Comparison of ENCODE assay signal across 10 cellular contexts in genomic region chr2:37775908-37776250, GRCh38.
A peak's percentile ranks its signal among the peaks of the same experiment; 100 is the strongest.
DNase-seq lines count a peak whose midpoint lies in the region; ATAC-seq and TF ChIP-seq lines count a peak whose summit lies in the region.
"Had no signal": no experiment of that assay in that cellular context is flagged by ENCODE, and none has a peak within 500 bp of the region (broad histone marks: within the 10 kb centered on the region; RNA-seq: fewer than 3 reads in every experiment).

No MANE protein-coding gene starts in this region.

- no peaks in the 10 kb centered on the region for H3K27me3 Mint-ChIP-seq in activated CD4-positive, alpha-beta memory T cell treated with anti-CD3 and anti-CD28 coated beads, Interleukin-2, amount 10 ng/mL, durations not matched to agents 7 days and 5 days

- DNase-seq in mammary epithelial cell, result peak; percentile 93
- DNase-seq in kidney tubule cell (ENCODE audit: low spot score), result peak; percentile 56
- DNase-seq in testis, result peak; percentile 64
- DNase-seq in MM.1S, result no peak
- no peak for DNase-seq in activated CD4-positive, alpha-beta memory T cell treated with anti-CD3 and anti-CD28 coated beads, Interleukin-2, amount 10 ng/mL, durations not matched to agents 7 days and 5 days
- DNase-seq: activated effector memory CD4-positive, alpha-beta T cell treated with anti-CD3 and anti-CD28 coated beads, Interleukin-2, amount 50 U/mL, for 16 hours; NCI-H510A had no signal

- no TSS peak for BruUV-seq in mammary epithelial cell (replicated peaks; lab: Mats Ljungman, UMichigan)

- H3K9me3 Mint-ChIP-seq in activated CD4-positive, alpha-beta memory T cell treated with anti-CD3 and anti-CD28 coated beads, Interleukin-2, amount 10 ng/mL, durations not matched to agents 7 days and 5 days, result peaks cover 20% of the 10 kb centered on the region

- no peak overlapping the region for H3K27ac Mint-ChIP-seq in activated CD4-positive, alpha-beta memory T cell treated with anti-CD3 and anti-CD28 coated beads, Interleukin-2, amount 10 ng/mL, durations not matched to agents 7 days and 5 days

- TF ChIP-seq POLR2A in testis (IDR thresholded peaks at IDR 0.05), result no peak

- H3K9me2 ChIP-seq in MM.1S (replicated peaks; ENCODE audit: insufficient read depth, low read length), result no peaks in the 10 kb centered on the region

- H3K9me3 ChIP-seq in HUES6 (ENCODE audit: control insufficient read depth, insufficient read depth, low read depth, low read length) (peaks cover 11% of the 10 kb centered on the region), mammary epithelial cell (replicated peaks; ENCODE audit: insufficient read depth, low read length) (no peaks in the 10 kb centered on the region), testis (no peaks in the 10 kb centered on the region), MM.1S (replicated peaks; ENCODE audit: insufficient read depth, low read length) (no peaks in the 10 kb centered on the region)

- H4K20me1 ChIP-seq in mammary epithelial cell (ENCODE audit: insufficient read depth, low read length) (no peaks in the 10 kb centered on the region), MM.1S (ENCODE audit: insufficient read depth, low read length) (no peaks in the 10 kb centered on the region)

- H3K4me2 ChIP-seq in mammary epithelial cell (ENCODE audit: insufficient read depth, low read depth, low read length), result peak overlapping the region; percentile 65
- no peak overlapping the region for H3K4me2 ChIP-seq in MM.1S (ENCODE audit: low read depth, low read length)

- H3K4me1 ChIP-seq in HUES6 (ENCODE audit: control insufficient read depth, insufficient read depth, low read length) (peaks cover 11% of the 10 kb centered on the region; the same call in 1 of the 2 replicates), mammary epithelial cell (ENCODE audit: insufficient read depth, low read length) (peaks cover 61% of the 10 kb centered on the region), testis (peaks cover 6% of the 10 kb centered on the region), MM.1S (ENCODE audit: low read length) (no peaks in the 10 kb centered on the region)

- H3K79me2 ChIP-seq in mammary epithelial cell (ENCODE audit: insufficient read depth, low read length) (no peaks in the 10 kb centered on the region), MM.1S (ENCODE audit: low read length) (no peaks in the 10 kb centered on the region)

- H3K9ac ChIP-seq in HUES6 (ENCODE audit: low read length) (no peak overlapping the region), mammary epithelial cell (ENCODE audit: insufficient read depth, low read length) (peak overlapping the region; percentile 50), MM.1S (ENCODE audit: low read length) (no peak overlapping the region)

- no peaks in the 10 kb centered on the region for H3K4me1 Mint-ChIP-seq in activated CD4-positive, alpha-beta memory T cell treated with anti-CD3 and anti-CD28 coated beads, Interleukin-2, amount 10 ng/mL, durations not matched to agents 7 days and 5 days

- TF ChIP-seq CTCF in mammary epithelial cell (conservative IDR thresholded peaks at IDR 0.05 in 1 of 2, IDR thresholded peaks at IDR 0.05 in 1 of 2; ENCODE audit: extremely low read depth in 1 of 2, insufficient read depth in 1 of 2, low read depth in 1 of 2, low read length in 2 of 2) (no peak), testis (IDR thresholded peaks at IDR 0.05) (no peak), MM.1S (IDR thresholded peaks at IDR 0.05; ENCODE audit: low read length) (no peak)

- no peaks in the 10 kb centered on the region for H3F3A ChIP-seq in MM.1S (ENCODE audit: insufficient read depth, low read length)

- H3K4me3 ChIP-seq in HUES6 (ENCODE audit: low read depth, low read length), result no peak overlapping the region
- no peak overlapping the region for H3K4me3 ChIP-seq in mammary epithelial cell (replicated peaks in 1 of 3; ENCODE audit: insufficient read depth in 1 of 3, low read depth in 2 of 3, low read length in 3 of 3)
- no peak overlapping the region for H3K4me3 ChIP-seq in testis
- H3K4me3 ChIP-seq in MM.1S (ENCODE audit: low read length), result no peak overlapping the region

- H3K36me3 ChIP-seq in HUES6 (ENCODE audit: control insufficient read depth, insufficient read depth, low read length) (no peaks in the 10 kb centered on the region), mammary epithelial cell (ENCODE audit: insufficient read depth, low read length) (no peaks in the 10 kb centered on the region), testis (ENCODE audit: low read depth, missing control alignments) (no peaks in the 10 kb centered on the region), MM.1S (replicated peaks; ENCODE audit: insufficient read depth, low read length) (no peaks in the 10 kb centered on the region)

- peaks cover 7% of the 10 kb centered on the region for H3K36me3 Mint-ChIP-seq in activated CD4-positive, alpha-beta memory T cell treated with anti-CD3 and anti-CD28 coated beads, Interleukin-2, amount 10 ng/mL, durations not matched to agents 7 days and 5 days (ENCODE audit: low read depth)

- WGBS in mammary epithelial cell (ENCODE audit: low coverage, missing lambda C conversion rate), result 0% methylated on average over 3 of the region's 3 CpGs
- 32 to 38% methylated on average over 3 of the region's 3 CpGs for WGBS in testis, 2 donors

- intact Hi-C loops in mammary epithelial cell (cut with micrococcal nuclease) (no loop called here), testis (cut with DNase I; ENCODE audit: low total_unique reads) (no loop called here)

- no peaks in the 10 kb centered on the region for H3K27me3 ChIP-seq in HUES6 (ENCODE audit: control insufficient read depth, insufficient read depth, low read length)
- H3K27me3 ChIP-seq in mammary epithelial cell (ENCODE audit: insufficient read depth, low read length), result no peaks in the 10 kb centered on the region
- no peaks in the 10 kb centered on the region for H3K27me3 ChIP-seq in testis
- H3K27me3 ChIP-seq in MM.1S (replicated peaks; ENCODE audit: insufficient read depth, low read length), result no peaks in the 10 kb centered on the region

- CTCF ChIA-PET in mammary epithelial cell (lab: Charles Lee; ENCODE audit: low non-redundant PET), result interaction anchor here (0.7 kb wide), 1 partner anchor 779 kb away, joined by 3 read pairs; no protein-coding TSS in a partner anchor
- CTCF ChIA-PET in activated CD4-positive, alpha-beta memory T cell treated with anti-CD3 and anti-CD28 coated beads, Interleukin-2, amount 10 ng/mL, durations not matched to agents 7 days and 5 days (lab: Charles Lee), result no interaction called here

- ATAC-seq in HG03039 (IDR thresholded peaks at IDR 0.05; ENCODE audit: unreplicated experiment) (no peak), HG03135 (IDR thresholded peaks at IDR 0.05; ENCODE audit: unreplicated experiment) (no peak)

- H2AFZ ChIP-seq in mammary epithelial cell (ENCODE audit: low read depth, low read length) (peak overlapping the region; percentile 4), MM.1S (ENCODE audit: low read length) (no peak overlapping the region)

- in situ Hi-C loops in mammary epithelial cell (cut with MboI; ENCODE audit: low sequenced_read_pairs in 2 of 2), result no loop called here

- POLR2A ChIA-PET in activated CD4-positive, alpha-beta memory T cell treated with anti-CD3 and anti-CD28 coated beads, Interleukin-2, amount 10 ng/mL, durations not matched to agents 7 days and 5 days (lab: Charles Lee), result interaction anchor here (1.1 kb wide), 1 partner anchor 10 kb away, joined by 4 read pairs; no protein-coding TSS in a partner anchor

- dilution Hi-C loops in mammary epithelial cell (cut with HindIII; ENCODE audit: low sequenced_read_pairs), result no loop called here

- H3K27ac ChIP-seq in HUES6 (ENCODE audit: low read depth, low read length) (peak overlapping the region; percentile 28; the same call in 1 of the 2 replicates), mammary epithelial cell (ENCODE audit: insufficient read depth, low read depth, low read length) (peak overlapping the region; percentile 72), testis (no peak overlapping the region), MM.1S (ENCODE audit: low read length) (no peak overlapping the region)

- H3K4me3 Mint-ChIP-seq in activated CD4-positive, alpha-beta memory T cell treated with anti-CD3 and anti-CD28 coated beads, Interleukin-2, amount 10 ng/mL, durations not matched to agents 7 days and 5 days, result no peak overlapping the region

Comparison
In these comparisons a context has a peak if more than half of its experiments do, and no peak if none do; other contexts are left out.
1. H3K27ac ChIP-seq: peak in HUES6 (single experiment) and mammary epithelial cell (single experiment); none in testis (0 of 2) and MM.1S (single experiment).
2. DNase-seq: peak in mammary epithelial cell (single experiment), kidney tubule cell (single experiment) and testis (single experiment); none in MM.1S (single experiment) and activated CD4-positive, alpha-beta memory T cell treated with anti-CD3 and anti-CD28 coated beads, Interleukin-2, amount 10 ng/mL, durations not matched to agents 7 days and 5 days (single experiment).